ENCODE assay signal across 1 cellular context in the genomic region with DNA sequence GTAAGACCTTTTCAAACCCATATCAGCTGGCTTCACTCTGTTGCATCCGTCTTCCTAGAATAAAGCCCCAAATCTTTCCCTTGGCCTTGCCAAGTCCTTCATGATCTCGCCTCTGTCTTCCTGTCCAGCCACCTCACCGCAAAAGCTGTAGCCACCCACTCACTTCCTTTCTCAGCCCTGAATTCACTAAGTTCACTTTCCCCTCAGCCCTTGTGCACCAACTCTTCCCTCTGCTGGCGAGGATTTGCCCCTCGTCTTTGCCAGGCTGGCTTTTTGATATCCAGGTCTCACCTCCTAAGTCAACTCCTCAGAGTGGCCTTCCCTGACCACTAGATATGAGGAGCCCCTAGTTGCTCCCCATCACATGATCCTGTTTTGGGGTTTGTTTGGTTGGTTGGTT.
TF ChIP-seq lines count a peak whose summit lies in the region.

No MANE protein-coding gene starts in this region.

TF ChIP-seq in GM23338, 12 proteins besides CTCF, POLR2A, EP300 and RAD21 (continued from another document):
- TF ChIP-seq, protein P1, sequence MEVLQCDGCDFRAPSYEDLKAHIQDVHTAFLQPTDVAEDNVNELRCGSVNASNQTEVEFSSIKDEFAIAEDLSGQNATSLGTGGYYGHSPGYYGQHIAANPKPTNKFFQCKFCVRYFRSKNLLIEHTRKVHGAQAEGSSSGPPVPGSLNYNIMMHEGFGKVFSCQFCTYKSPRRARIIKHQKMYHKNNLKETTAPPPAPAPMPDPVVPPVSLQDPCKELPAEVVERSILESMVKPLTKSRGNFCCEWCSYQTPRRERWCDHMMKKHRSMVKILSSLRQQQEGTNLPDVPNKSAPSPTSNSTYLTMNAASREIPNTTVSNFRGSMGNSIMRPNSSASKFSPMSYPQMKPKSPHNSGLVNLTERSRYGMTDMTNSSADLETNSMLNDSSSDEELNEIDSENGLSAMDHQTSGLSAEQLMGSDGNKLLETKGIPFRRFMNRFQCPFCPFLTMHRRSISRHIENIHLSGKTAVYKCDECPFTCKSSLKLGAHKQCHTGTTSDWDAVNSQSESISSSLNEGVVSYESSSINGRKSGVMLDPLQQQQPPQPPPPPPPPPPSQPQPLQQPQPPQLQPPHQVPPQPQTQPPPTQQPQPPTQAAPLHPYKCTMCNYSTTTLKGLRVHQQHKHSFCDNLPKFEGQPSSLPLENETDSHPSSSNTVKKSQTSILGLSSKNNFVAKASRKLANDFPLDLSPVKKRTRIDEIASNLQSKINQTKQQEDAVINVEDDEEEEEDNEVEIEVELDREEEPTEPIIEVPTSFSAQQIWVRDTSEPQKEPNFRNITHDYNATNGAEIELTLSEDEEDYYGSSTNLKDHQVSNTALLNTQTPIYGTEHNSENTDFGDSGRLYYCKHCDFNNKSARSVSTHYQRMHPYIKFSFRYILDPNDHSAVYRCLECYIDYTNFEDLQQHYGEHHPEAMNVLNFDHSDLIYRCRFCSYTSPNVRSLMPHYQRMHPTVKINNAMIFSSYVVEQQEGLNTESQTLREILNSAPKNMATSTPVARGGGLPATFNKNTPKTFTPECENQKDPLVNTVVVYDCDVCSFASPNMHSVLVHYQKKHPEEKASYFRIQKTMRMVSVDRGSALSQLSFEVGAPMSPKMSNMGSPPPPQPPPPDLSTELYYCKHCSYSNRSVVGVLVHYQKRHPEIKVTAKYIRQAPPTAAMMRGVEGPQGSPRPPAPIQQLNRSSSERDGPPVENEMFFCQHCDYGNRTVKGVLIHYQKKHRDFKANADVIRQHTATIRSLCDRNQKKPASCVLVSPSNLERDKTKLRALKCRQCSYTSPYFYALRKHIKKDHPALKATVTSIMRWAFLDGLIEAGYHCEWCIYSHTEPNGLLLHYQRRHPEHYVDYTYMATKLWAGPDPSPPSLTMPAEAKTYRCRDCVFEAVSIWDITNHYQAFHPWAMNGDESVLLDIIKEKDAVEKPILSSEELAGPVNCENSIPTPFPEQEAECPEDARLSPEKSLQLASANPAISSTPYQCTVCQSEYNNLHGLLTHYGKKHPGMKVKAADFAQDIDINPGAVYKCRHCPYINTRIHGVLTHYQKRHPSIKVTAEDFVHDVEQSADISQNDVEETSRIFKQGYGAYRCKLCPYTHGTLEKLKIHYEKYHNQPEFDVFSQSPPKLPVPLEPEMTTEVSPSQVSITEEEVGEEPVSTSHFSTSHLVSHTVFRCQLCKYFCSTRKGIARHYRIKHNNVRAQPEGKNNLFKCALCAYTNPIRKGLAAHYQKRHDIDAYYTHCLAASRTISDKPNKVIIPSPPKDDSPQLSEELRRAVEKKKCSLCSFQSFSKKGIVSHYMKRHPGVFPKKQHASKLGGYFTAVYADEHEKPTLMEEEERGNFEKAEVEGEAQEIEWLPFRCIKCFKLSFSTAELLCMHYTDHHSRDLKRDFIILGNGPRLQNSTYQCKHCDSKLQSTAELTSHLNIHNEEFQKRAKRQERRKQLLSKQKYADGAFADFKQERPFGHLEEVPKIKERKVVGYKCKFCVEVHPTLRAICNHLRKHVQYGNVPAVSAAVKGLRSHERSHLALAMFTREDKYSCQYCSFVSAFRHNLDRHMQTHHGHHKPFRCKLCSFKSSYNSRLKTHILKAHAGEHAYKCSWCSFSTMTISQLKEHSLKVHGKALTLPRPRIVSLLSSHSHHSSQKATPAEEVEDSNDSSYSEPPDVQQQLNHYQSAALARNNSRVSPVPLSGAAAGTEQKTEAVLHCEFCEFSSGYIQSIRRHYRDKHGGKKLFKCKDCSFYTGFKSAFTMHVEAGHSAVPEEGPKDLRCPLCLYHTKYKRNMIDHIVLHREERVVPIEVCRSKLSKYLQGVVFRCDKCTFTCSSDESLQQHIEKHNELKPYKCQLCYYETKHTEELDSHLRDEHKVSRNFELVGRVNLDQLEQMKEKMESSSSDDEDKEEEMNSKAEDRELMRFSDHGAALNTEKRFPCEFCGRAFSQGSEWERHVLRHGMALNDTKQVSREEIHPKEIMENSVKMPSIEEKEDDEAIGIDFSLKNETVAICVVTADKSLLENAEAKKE (CRISPR knock-in tag; IDR thresholded peaks at IDR 0.05) = no peak
- no peak for TF ChIP-seq NANOG (IDR thresholded peaks at IDR 0.05; ENCODE audit: borderline replicate concordance)
- TF ChIP-seq, protein P2, sequence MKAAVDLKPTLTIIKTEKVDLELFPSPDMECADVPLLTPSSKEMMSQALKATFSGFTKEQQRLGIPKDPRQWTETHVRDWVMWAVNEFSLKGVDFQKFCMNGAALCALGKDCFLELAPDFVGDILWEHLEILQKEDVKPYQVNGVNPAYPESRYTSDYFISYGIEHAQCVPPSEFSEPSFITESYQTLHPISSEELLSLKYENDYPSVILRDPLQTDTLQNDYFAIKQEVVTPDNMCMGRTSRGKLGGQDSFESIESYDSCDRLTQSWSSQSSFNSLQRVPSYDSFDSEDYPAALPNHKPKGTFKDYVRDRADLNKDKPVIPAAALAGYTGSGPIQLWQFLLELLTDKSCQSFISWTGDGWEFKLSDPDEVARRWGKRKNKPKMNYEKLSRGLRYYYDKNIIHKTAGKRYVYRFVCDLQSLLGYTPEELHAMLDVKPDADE (IDR thresholded peaks at IDR 0.05) = no peak
- TF ChIP-seq EZH2 (IDR thresholded peaks at IDR 0.05; ENCODE audit: low read depth, unreplicated experiment) = no peak
TF ChIP-seq in GM23338: peak in this region for 0.
